8 cellular contexts compared by ENCODE assay signal in the genomic region with DNA sequence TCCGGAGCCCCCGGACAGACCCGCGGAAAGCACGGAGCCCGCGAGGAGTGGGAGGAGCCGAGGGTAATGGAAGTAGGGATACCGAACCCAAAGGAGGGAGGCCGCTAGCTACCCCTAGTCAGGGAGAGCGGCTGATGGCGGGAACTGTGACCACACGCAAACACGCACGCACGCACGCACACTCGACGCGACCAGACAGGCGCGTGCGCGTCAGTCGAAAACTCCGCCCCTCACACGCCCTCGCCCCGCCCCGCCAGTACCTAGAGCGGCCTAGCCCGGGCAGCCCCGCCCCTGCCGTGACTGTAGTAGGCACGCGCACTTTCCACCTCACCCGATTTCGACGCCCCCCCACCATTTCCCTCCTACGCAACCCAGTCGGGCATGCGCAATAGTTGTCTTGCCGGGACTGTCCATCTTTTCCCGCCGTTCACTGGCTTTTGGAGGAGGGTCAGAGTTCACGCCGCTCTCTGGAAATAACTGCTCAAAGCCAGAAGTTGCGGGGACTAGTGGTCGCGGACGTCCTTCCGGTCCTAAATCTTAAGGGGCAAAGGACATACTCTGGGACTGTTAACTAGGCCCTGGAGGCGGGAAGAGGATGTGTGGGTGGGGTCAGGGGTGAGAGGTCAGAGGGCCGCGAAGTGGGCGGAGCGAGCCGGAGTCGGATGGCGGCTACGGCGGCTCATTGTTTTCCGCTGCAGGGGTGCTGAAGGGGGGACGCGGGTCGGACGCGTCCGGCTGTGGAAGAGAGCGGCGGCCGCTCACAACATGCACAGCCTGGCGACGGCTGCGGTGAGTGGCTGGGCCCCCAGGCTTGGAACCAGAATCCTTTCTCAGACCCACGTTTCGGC. TPM values are rescaled to one million over a fixed set of nuclear protein-coding genes. Genes with fewer than 3 reads are reported as not detected.
DNase-seq lines count a peak whose midpoint lies in the region; TF ChIP-seq lines count a peak whose summit lies in the region.

A gene with protein sequence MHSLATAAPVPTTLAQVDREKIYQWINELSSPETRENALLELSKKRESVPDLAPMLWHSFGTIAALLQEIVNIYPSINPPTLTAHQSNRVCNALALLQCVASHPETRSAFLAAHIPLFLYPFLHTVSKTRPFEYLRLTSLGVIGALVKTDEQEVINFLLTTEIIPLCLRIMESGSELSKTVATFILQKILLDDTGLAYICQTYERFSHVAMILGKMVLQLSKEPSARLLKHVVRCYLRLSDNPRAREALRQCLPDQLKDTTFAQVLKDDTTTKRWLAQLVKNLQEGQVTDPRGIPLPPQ (plus strand): TSS at position 650 of the 848 bp plus-strand sequence. CDS start 116 bp downstream, at position 766.
A gene with protein sequence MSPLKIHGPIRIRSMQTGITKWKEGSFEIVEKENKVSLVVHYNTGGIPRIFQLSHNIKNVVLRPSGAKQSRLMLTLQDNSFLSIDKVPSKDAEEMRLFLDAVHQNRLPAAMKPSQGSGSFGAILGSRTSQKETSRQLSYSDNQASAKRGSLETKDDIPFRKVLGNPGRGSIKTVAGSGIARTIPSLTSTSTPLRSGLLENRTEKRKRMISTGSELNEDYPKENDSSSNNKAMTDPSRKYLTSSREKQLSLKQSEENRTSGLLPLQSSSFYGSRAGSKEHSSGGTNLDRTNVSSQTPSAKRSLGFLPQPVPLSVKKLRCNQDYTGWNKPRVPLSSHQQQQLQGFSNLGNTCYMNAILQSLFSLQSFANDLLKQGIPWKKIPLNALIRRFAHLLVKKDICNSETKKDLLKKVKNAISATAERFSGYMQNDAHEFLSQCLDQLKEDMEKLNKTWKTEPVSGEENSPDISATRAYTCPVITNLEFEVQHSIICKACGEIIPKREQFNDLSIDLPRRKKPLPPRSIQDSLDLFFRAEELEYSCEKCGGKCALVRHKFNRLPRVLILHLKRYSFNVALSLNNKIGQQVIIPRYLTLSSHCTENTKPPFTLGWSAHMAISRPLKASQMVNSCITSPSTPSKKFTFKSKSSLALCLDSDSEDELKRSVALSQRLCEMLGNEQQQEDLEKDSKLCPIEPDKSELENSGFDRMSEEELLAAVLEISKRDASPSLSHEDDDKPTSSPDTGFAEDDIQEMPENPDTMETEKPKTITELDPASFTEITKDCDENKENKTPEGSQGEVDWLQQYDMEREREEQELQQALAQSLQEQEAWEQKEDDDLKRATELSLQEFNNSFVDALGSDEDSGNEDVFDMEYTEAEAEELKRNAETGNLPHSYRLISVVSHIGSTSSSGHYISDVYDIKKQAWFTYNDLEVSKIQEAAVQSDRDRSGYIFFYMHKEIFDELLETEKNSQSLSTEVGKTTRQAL (minus strand): TSS at position 162 of the 848 bp plus-strand sequence. CDS start 9,698 bp downstream, outside the sequence.

- H3K27me3 ChIP-seq in effector memory CD4-positive, alpha-beta T cell (replicated peaks; ENCODE audit: control insufficient read depth, insufficient read depth, low read length, poor library complexity, severe bottlenecking) = no peaks in the 10 kb centered on the region

- CTCF ChIA-PET in activated CD8-positive, alpha-beta memory T cell treated with anti-CD3 and anti-CD28 coated beads for 36 hours (lab: Charles Lee) = interaction anchor here (1.0 to 1.3 kb wide), 3 partner anchors 9 to 330 kb away, joined by 3 read pairs; no protein-coding TSS in a partner anchor

- no peaks in the 10 kb centered on the region for H3K9me3 ChIP-seq in effector memory CD4-positive, alpha-beta T cell (ENCODE audit: control insufficient read depth, low read length)

- H3K27ac ChIP-seq in effector memory CD4-positive, alpha-beta T cell (ENCODE audit: insufficient read depth, low read length, poor library complexity, severe bottlenecking) = peak within 1 kb of the TSS; percentile 99

- peaks cover 33% of the 10 kb centered on the region for H3K4me1 ChIP-seq in effector memory CD4-positive, alpha-beta T cell (ENCODE audit: control insufficient read depth, insufficient read depth, low read length, poor library complexity, severe bottlenecking)

- POLR2A ChIA-PET in activated CD8-positive, alpha-beta memory T cell treated with anti-CD3 and anti-CD28 coated beads for 36 hours (lab: Charles Lee) = interaction anchor here (0.6 to 1.1 kb wide), 5 partner anchors 12 to 282 kb away, joined by 3 to 5 read pairs (median 4); a partner anchor contains a TSS

- H3K36me3 ChIP-seq in effector memory CD4-positive, alpha-beta T cell (ENCODE audit: control insufficient read depth, insufficient read depth, low read length) = peaks cover 7% of the 10 kb centered on the region

- peak within 1 kb of the TSS; percentile 77 for H3K4me3 ChIP-seq in effector memory CD4-positive, alpha-beta T cell (ENCODE audit: insufficient read depth, low read depth, low read length, poor library complexity, severe bottlenecking)

- no peak for TF ChIP-seq CTCF in GM20000 (IDR thresholded peaks at IDR 0.05; ENCODE audit: extremely low read depth, missing control alignments)

- DNase-seq in CMK (ENCODE audit: low read depth) = peak; percentile 93
- peak; percentile 94 for DNase-seq in GM20000 (ENCODE audit: low spot score)
- peak; percentile 98 for DNase-seq in HT-29 (ENCODE audit: low spot score)
- DNase-seq in NOMO-1 (lab: John Stamatoyannopoulos, UW; ENCODE audit: unreplicated experiment in 2 of 2) = peak; percentile 98 to 99
- peak; percentile 99 to 100 (median 100) for DNase-seq in effector memory CD4-positive, alpha-beta T cell
- DNase-seq in medulla oblongata (ENCODE audit: extremely low spot score) = peak; percentile 98
- peak; percentile 100 for DNase-seq in stimulated activated CD8-positive, alpha-beta memory T cell treated with anti-CD3 and anti-CD28 coated beads, Interleukin-12 subunit alpha, Interleukin-12 subunit beta, amount 100 ng/mL, for 1 hour (ENCODE audit: low read depth)

RNA-seq across cellular contexts. Expression of the first gene that starts in this region (rescaled TPM):
- 60.1 and 64.3 TPM in 2 replicates for total RNA-seq in HT-29 (2014; rRNA removed; shearing (Covaris generic))
- 100 to 1,000 TPM; 135 to 138 TPM for total RNA-seq in activated CD8-positive, alpha-beta memory T cell treated with anti-CD3 and anti-CD28 coated beads for 36 hours

RNA-seq across cellular contexts. Expression of the second gene that starts in this region (rescaled TPM):
- 3.9 and 4.1 TPM in 2 replicates for total RNA-seq in HT-29 (2014; rRNA removed; shearing (Covaris generic))
- 10 to 100 TPM; 30.7 to 33.2 TPM for total RNA-seq in activated CD8-positive, alpha-beta memory T cell treated with anti-CD3 and anti-CD28 coated beads for 36 hours

Comparison
In these comparisons a context has a peak if more than half of its experiments do, and no peak if none do; other contexts are left out.
1. Peak in every context shown above with its lines: DNase-seq, H3K4me3 ChIP-seq and H3K27ac ChIP-seq.